In genomic region chr6:167831281-167831680, GRCh38 we compare ENCODE assay signal across 19 cellular contexts. TPM values are rescaled to one million over a fixed set of nuclear protein-coding genes. Genes with fewer than 3 reads are reported as not detected.
DNase-seq lines count a peak whose midpoint lies in the region; ATAC-seq, FAIRE-seq and TF ChIP-seq lines count a peak whose summit lies in the region.
"Had no signal": no experiment of that assay in that cellular context is flagged by ENCODE, and none has a peak within 500 bp of the region (broad histone marks: within the 10 kb centered on the region; RNA-seq: fewer than 3 reads in every experiment).

No MANE protein-coding gene starts in this region.

- H3K27me3 ChIP-seq in CD4-positive, CD25-positive, alpha-beta regulatory T cell (ENCODE audit: control insufficient read depth, insufficient read depth, low read length), result peaks cover 24% of the 10 kb centered on the region
- H3K27me3 ChIP-seq in lower lobe of right lung (ENCODE audit: low read depth), result no peaks in the 10 kb centered on the region
- no peaks in the 10 kb centered on the region for H3K27me3 ChIP-seq in ascending aorta
- H3K27me3 ChIP-seq: upper lobe of right lung had no signal

- H3K4me3 ChIP-seq in CD4-positive, CD25-positive, alpha-beta regulatory T cell (ENCODE audit: low read depth, low read length), result peak overlapping the region; percentile 28
- no peak overlapping the region for H3K4me3 ChIP-seq in lower lobe of right lung
- no peak overlapping the region for H3K4me3 ChIP-seq in ascending aorta
- H3K4me3 ChIP-seq: upper lobe of right lung had no signal

- ATAC-seq in CD4-positive, CD25-positive, alpha-beta regulatory T cell (ENCODE audit: low read depth in 2 of 2), result no peak
- peak; percentile 24 for ATAC-seq in GM21786 (IDR thresholded peaks at IDR 0.05; ENCODE audit: unreplicated experiment)
- ATAC-seq in activated T-helper 17 cell treated with anti-CD3 and anti-CD28 coated beads, Interleukin-2, amount 50 U/mL, for 72 hours (replicated peaks), result peak; percentile 24
- ATAC-seq in lower lobe of right lung, result no peak
- no peak for ATAC-seq in HG02798 (IDR thresholded peaks at IDR 0.05; ENCODE audit: poor library complexity, unreplicated experiment)
- ATAC-seq: activated CD8-positive, alpha-beta T cell treated with anti-CD3 and anti-CD28 coated beads for 36 hours; naive thymus-derived CD4-positive, alpha-beta T cell; upper lobe of right lung had no signal

- peaks cover 0 to 2% (median 0%) of the 10 kb centered on the region in 7 donors for H3K9me3 Mint-ChIP-seq in CD4-positive, CD25-positive, alpha-beta regulatory T cell
- H3K9me3 Mint-ChIP-seq in activated T-helper 17 cell treated with anti-CD3 and anti-CD28 coated beads, Interleukin-2, amount 50 U/mL, for 72 hours, result no peaks in the 10 kb centered on the region
- H3K9me3 Mint-ChIP-seq: activated CD8-positive, alpha-beta T cell treated with anti-CD3 and anti-CD28 coated beads for 36 hours had no signal

- peaks cover 10% of the 10 kb centered on the region for H3K4me1 ChIP-seq in CD4-positive, CD25-positive, alpha-beta regulatory T cell (ENCODE audit: control insufficient read depth, insufficient read depth, low read length, poor library complexity, severe bottlenecking)
- peaks cover 63% of the 10 kb centered on the region for H3K4me1 ChIP-seq in lower lobe of right lung
- peaks cover under 1 to 3% of the 10 kb centered on the region in 2 donors for H3K4me1 ChIP-seq in ascending aorta

- TF ChIP-seq CTCF in lower lobe of right lung (IDR thresholded peaks at IDR 0.05), result no peak
- TF ChIP-seq CTCF in ascending aorta (IDR thresholded peaks at IDR 0.05), result no peak

- H3K36me3 Mint-ChIP-seq in CD4-positive, CD25-positive, alpha-beta regulatory T cell, result no peaks in the 10 kb centered on the region
- peaks cover 20% of the 10 kb centered on the region for H3K36me3 Mint-ChIP-seq in activated T-helper 17 cell treated with anti-CD3 and anti-CD28 coated beads, Interleukin-2, amount 50 U/mL, for 72 hours (ENCODE audit: low read depth)

- H3K27ac Mint-ChIP-seq in CD4-positive, CD25-positive, alpha-beta regulatory T cell, result peak overlapping the region in 1 of 3 donors; percentile 48
- H3K27ac Mint-ChIP-seq in activated T-helper 17 cell treated with anti-CD3 and anti-CD28 coated beads, Interleukin-2, amount 50 U/mL, for 72 hours, result peak overlapping the region; percentile 88
- H3K27ac Mint-ChIP-seq: activated CD8-positive, alpha-beta T cell treated with anti-CD3 and anti-CD28 coated beads for 36 hours; B cell had no signal

- peaks cover 55% of the 10 kb centered on the region for H3K27me3 Mint-ChIP-seq in CD4-positive, CD25-positive, alpha-beta regulatory T cell
- peaks cover 3% of the 10 kb centered on the region for H3K27me3 Mint-ChIP-seq in activated T-helper 17 cell treated with anti-CD3 and anti-CD28 coated beads, Interleukin-2, amount 50 U/mL, for 72 hours

- peaks cover 13 to 46% (median 32%) of the 10 kb centered on the region in 4 donors for H3K4me1 Mint-ChIP-seq in CD4-positive, CD25-positive, alpha-beta regulatory T cell
- H3K4me1 Mint-ChIP-seq in activated T-helper 17 cell treated with anti-CD3 and anti-CD28 coated beads, Interleukin-2, amount 50 U/mL, for 72 hours, result peaks cover 27% of the 10 kb centered on the region

- DNase-seq in CD4-positive, CD25-positive, alpha-beta regulatory T cell, result peak in 1 of 3 donors; percentile 56
- DNase-seq in lower lobe of right lung (no peak), RPMI8226 (no peak), ascending aorta (ENCODE audit: low spot score in 2 of 2) (no peak)
- DNase-seq: activated CD8-positive, alpha-beta T cell treated with anti-CD3 and anti-CD28 coated beads for 36 hours; activated effector memory CD4-positive, alpha-beta T cell treated with anti-CD3 and anti-CD28 coated beads, Interleukin-2, amount 50 U/mL, for 16 hours; DMS79 treated with DMSO at 0.1 percent for 48 hours; GOT3; naive thymus-derived CD4-positive, alpha-beta T cell; NCI-H510A treated with DMSO at 0.1 percent for 48 hours; retina; stimulated activated CD4-positive, alpha-beta T cell treated with anti-CD3 and anti-CD28 coated beads, Interleukin-1b, Interleukin-23, amount 100 ng/mL, for 48 hours; stimulated activated CD8-positive, alpha-beta memory T cell treated with anti-CD3 and anti-CD28 coated beads, Interleukin-4, amount 100 ng/mL, for 48 hours; upper lobe of right lung had no signal

- peak; percentile 90 for FAIRE-seq in islet of Langerhans (lab: Jason Lieb, UNC)

- no peak overlapping the region for H3K27ac ChIP-seq in CD4-positive, CD25-positive, alpha-beta regulatory T cell (ENCODE audit: insufficient read depth, low read length, poor library complexity, severe bottlenecking)
- H3K27ac ChIP-seq in lower lobe of right lung (no peak overlapping the region), ascending aorta (no peak overlapping the region)

- H3K4me3 Mint-ChIP-seq in CD4-positive, CD25-positive, alpha-beta regulatory T cell, result peak overlapping the region in 2 of 4 donors; percentile 66 to 91
- H3K4me3 Mint-ChIP-seq in activated T-helper 17 cell treated with anti-CD3 and anti-CD28 coated beads, Interleukin-2, amount 50 U/mL, for 72 hours, result peak overlapping the region; percentile 90
- H3K4me3 Mint-ChIP-seq: activated CD8-positive, alpha-beta T cell treated with anti-CD3 and anti-CD28 coated beads for 36 hours; B cell had no signal

- H3K36me3 ChIP-seq in CD4-positive, CD25-positive, alpha-beta regulatory T cell (ENCODE audit: control insufficient read depth, insufficient read depth, low read length), result no peaks in the 10 kb centered on the region
- H3K36me3 ChIP-seq in lower lobe of right lung (no peaks in the 10 kb centered on the region), ascending aorta (no peaks in the 10 kb centered on the region)
- H3K36me3 ChIP-seq: upper lobe of right lung had no signal

- intact Hi-C loops in lower lobe of right lung (cut with DNase I), result no loop called here
- intact Hi-C loops in ascending aorta (cut with DNase I), result no loop called here

- no peaks in the 10 kb centered on the region for H3K9me3 ChIP-seq in CD4-positive, CD25-positive, alpha-beta regulatory T cell (ENCODE audit: control insufficient read depth in 2 of 2, low read length in 2 of 2)
- no peaks in the 10 kb centered on the region for H3K9me3 ChIP-seq in lower lobe of right lung
- no peaks in the 10 kb centered on the region for H3K9me3 ChIP-seq in ascending aorta
- H3K9me3 ChIP-seq: upper lobe of right lung had no signal

RNA-seq across cellular contexts. Expression of gene AFDN, which starts 4.6 kb away (rescaled TPM):
- total RNA-seq in CD4-positive, CD25-positive, alpha-beta regulatory T cell, result 39.9 TPM
- polyA plus RNA-seq in CD4-positive, CD25-positive, alpha-beta regulatory T cell, result 1 to 10 TPM; 2.0 to 3.8 (median 2.7) TPM
- total RNA-seq in activated T-helper 17 cell treated with anti-CD3 and anti-CD28 coated beads, Interleukin-2, amount 50 U/mL, for 72 hours, result 100 to 1,000 TPM in 1 of 2 donors, 10 to 100 TPM in 1; 56.3 to 107 TPM
- total RNA-seq in lower lobe of right lung (167 TPM), ascending aorta (102 TPM)

Comparison
In these comparisons a context has a peak if more than half of its experiments do, and no peak if none do; other contexts are left out.
1. ATAC-seq: peak in GM21786 (single experiment) and activated T-helper 17 cell treated with anti-CD3 and anti-CD28 coated beads, Interleukin-2, amount 50 U/mL, for 72 hours (single experiment); none in CD4-positive, CD25-positive, alpha-beta regulatory T cell (0 of 2), lower lobe of right lung (0 of 2) and HG02798 (single experiment).